17 cellular contexts compared by ENCODE assay signal in the genomic region with DNA sequence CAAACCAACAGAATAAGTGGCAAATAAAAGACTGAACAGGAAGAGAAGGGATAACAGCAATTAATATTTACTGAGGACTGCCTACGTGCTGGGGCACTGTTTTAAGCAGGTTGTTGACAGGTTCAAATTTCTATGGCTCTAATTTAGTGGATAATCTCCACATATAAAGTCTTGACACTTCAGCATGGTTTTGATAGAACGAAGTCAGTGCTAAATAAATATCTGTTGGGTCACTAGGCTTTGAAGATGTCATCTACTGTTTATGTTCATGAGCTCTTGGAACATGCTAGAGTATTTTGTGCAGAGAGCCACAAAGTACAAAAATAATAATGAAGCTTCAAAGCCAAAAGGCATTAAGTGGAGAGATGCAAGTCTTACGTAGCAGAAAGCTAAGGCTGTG.
"Had no signal": no experiment of that assay in that cellular context is flagged by ENCODE, and none has a peak within 500 bp of the region (broad histone marks: within the 10 kb centered on the region; RNA-seq: fewer than 3 reads in every experiment).

No MANE protein-coding gene starts in this region.

- H3K4me2 ChIP-seq: hepatocyte, smooth muscle cell had no signal

- H3K27me3 Mint-ChIP-seq: naive thymus-derived CD4-positive, alpha-beta T cell; type B pancreatic cell had no signal

- H3K36me3 ChIP-seq: right atrium auricular region had no signal

- H3K9me3 ChIP-seq: neutrophil, right atrium auricular region had no signal

- ATAC-seq: left cardiac atrium; left ventricle myocardium superior; naive thymus-derived CD4-positive, alpha-beta T cell had no signal

- H3K4me3 Mint-ChIP-seq: type B pancreatic cell had no signal

- H3K4me1 ChIP-seq: right atrium auricular region had no signal

- H3K9me3 Mint-ChIP-seq: naive thymus-derived CD4-positive, alpha-beta T cell; type B pancreatic cell had no signal

- H3K27ac Mint-ChIP-seq: type B pancreatic cell had no signal

- H2AFZ ChIP-seq: hepatocyte had no signal

- H3K4me3 ChIP-seq: coronary artery, dorsolateral prefrontal cortex, hepatocyte, lung, right atrium auricular region, smooth muscle cell had no signal

- H3K27ac ChIP-seq: coronary artery, dorsolateral prefrontal cortex, hepatocyte, neutrophil, right atrium auricular region had no signal

- H3K27me3 ChIP-seq: dorsolateral prefrontal cortex, hepatocyte, neutrophil, right atrium auricular region had no signal

- DNase-seq: dorsolateral prefrontal cortex; effector CD8-positive, alpha-beta T cell; foreskin melanocyte; head of caudate nucleus; kidney; left cardiac atrium; left ventricle myocardium superior; naive thymus-derived CD4-positive, alpha-beta T cell; stimulated activated CD4-positive, alpha-beta T cell treated with anti-CD3 and anti-CD28 coated beads, Interleukin-2, amount 100 ng/mL, for 48 hours; stimulated activated naive CD4-positive, alpha-beta T cell treated with Interleukin-2 at 50 U/mL for 16 hours had no signal
